Comparison of ENCODE assay signal across 1 cellular context in genomic region chr19:4870025-4870700, GRCh38.
A peak's percentile ranks its signal among the peaks of the same experiment; 100 is the strongest.
TF ChIP-seq lines count a peak whose summit lies in the region.

No MANE protein-coding gene starts in this region.

TF ChIP-seq in HepG2, 621 proteins besides CTCF, POLR2A, EP300 and RAD21 (continues in another document):
- TF ChIP-seq ZNF513 (CRISPR knock-in tag; conservative IDR thresholded peaks at IDR 0.05) = no peak
- peak; percentile 91 for TF ChIP-seq ZNF292 (CRISPR knock-in tag; IDR thresholded peaks at IDR 0.05; ENCODE audit: borderline replicate concordance, low read depth)
- no peak; the same call in 1 of the 2 replicates for TF ChIP-seq KDM5A (IDR thresholded peaks at IDR 0.05; ENCODE audit: borderline replicate concordance, low read length)
- TF ChIP-seq KLF6 (CRISPR knock-in tag; IDR thresholded peaks at IDR 0.05) = peak; percentile 59; the same call in 1 of the 2 replicates
- TF ChIP-seq HOMEZ (CRISPR knock-in tag; IDR thresholded peaks at IDR 0.05; ENCODE audit: low read depth) = peak; percentile 62; the same call in 1 of the 2 replicates
- no peak for TF ChIP-seq TOE1 (CRISPR knock-in tag; IDR thresholded peaks at IDR 0.05)
- TF ChIP-seq ZBTB7B (CRISPR knock-in tag; IDR thresholded peaks at IDR 0.05) = peak; percentile 54; the same call in 1 of the 2 replicates
- no peak for TF ChIP-seq SOX13 (IDR thresholded peaks at IDR 0.05)
- TF ChIP-seq SOX13 (CRISPR knock-in tag; conservative IDR thresholded peaks at IDR 0.05 in 1 of 2, IDR thresholded peaks at IDR 0.05 in 1 of 2) = peak in 1 of 2 experiments; percentile 73; a peak in 2 of 4 replicates
- 0 out of 2 replicates have a peak, but pooled peaks have one; percentile 31 for TF ChIP-seq ZNF792 (CRISPR knock-in tag; IDR thresholded peaks at IDR 0.05)
- TF ChIP-seq NFYB (CRISPR knock-in tag; IDR thresholded peaks at IDR 0.05) = no peak
- no peak for TF ChIP-seq NFIB (CRISPR knock-in tag; IDR thresholded peaks at IDR 0.05; ENCODE audit: borderline replicate concordance)
- TF ChIP-seq ZNF12 (CRISPR knock-in tag; IDR thresholded peaks at IDR 0.05) = no peak
- no peak for TF ChIP-seq ZNF83 (CRISPR knock-in tag; IDR thresholded peaks at IDR 0.05; ENCODE audit: borderline replicate concordance)
- no peak for TF ChIP-seq ZNF234 (CRISPR knock-in tag; conservative IDR thresholded peaks at IDR 0.05)
- TF ChIP-seq THAP7 (CRISPR knock-in tag; IDR thresholded peaks at IDR 0.05) = peak; percentile 68; the same call in 1 of the 2 replicates
- peak; percentile 74 for TF ChIP-seq ZBTB25 (CRISPR knock-in tag; IDR thresholded peaks at IDR 0.05)
- peak; percentile 87 for TF ChIP-seq ESRRA (CRISPR knock-in tag; IDR thresholded peaks at IDR 0.05; ENCODE audit: low read depth)
- TF ChIP-seq YEATS4 (CRISPR knock-in tag; IDR thresholded peaks at IDR 0.05; ENCODE audit: borderline replicate concordance) = peak; percentile 30; the same call in 1 of the 2 replicates
- peak; percentile 65; the same call in 1 of the 2 replicates for TF ChIP-seq ZNF609 (CRISPR knock-in tag; IDR thresholded peaks at IDR 0.05; ENCODE audit: borderline replicate concordance)
- no peak for TF ChIP-seq TIGD3 (CRISPR knock-in tag; IDR thresholded peaks at IDR 0.05; ENCODE audit: borderline replicate concordance)
- TF ChIP-seq FOXK1 (CRISPR knock-in tag; IDR thresholded peaks at IDR 0.05; ENCODE audit: borderline replicate concordance, low read depth) = no peak
- TF ChIP-seq SYNCRIP (IDR thresholded peaks at IDR 0.05; ENCODE audit: insufficient read depth, low read depth, low read length) = no peak
- no peak for TF ChIP-seq SNAPC4 (CRISPR knock-in tag; IDR thresholded peaks at IDR 0.05)
- TF ChIP-seq MED1 (CRISPR knock-in tag; IDR thresholded peaks at IDR 0.05) = peak; percentile 89
- no peak for TF ChIP-seq PRMT3 (CRISPR knock-in tag; IDR thresholded peaks at IDR 0.05; ENCODE audit: borderline replicate concordance, low read depth)
- no peak for TF ChIP-seq FOXJ3 (CRISPR knock-in tag; IDR thresholded peaks at IDR 0.05; ENCODE audit: borderline replicate concordance)
- no peak for TF ChIP-seq ZNF446 (CRISPR knock-in tag; IDR thresholded peaks at IDR 0.05)
- no peak for TF ChIP-seq SNRNP70 (IDR thresholded peaks at IDR 0.05; ENCODE audit: low read depth, low read length)
- TF ChIP-seq ZNF143 (CRISPR knock-in tag; IDR thresholded peaks at IDR 0.05) = 0 out of 2 replicates have a peak, but pooled peaks have one; percentile 29
- no peak for TF ChIP-seq ZNF30 (CRISPR knock-in tag; IDR thresholded peaks at IDR 0.05)
- TF ChIP-seq PHF5A (CRISPR knock-in tag; IDR thresholded peaks at IDR 0.05; ENCODE audit: low read depth, unreplicated experiment) = peak; percentile 85
- no peak for TF ChIP-seq TFE3 (CRISPR knock-in tag; IDR thresholded peaks at IDR 0.05)
- peak; percentile 99 for TF ChIP-seq ETV5 (CRISPR knock-in tag; IDR thresholded peaks at IDR 0.05; ENCODE audit: borderline replicate concordance)
- no peak for TF ChIP-seq POLR2AphosphoS5 (IDR thresholded peaks at IDR 0.05; ENCODE audit: low read depth, low read length)
- no peak for TF ChIP-seq CENPT (CRISPR knock-in tag; IDR thresholded peaks at IDR 0.05; ENCODE audit: low read depth)
- TF ChIP-seq DNMT1 (CRISPR knock-in tag; IDR thresholded peaks at IDR 0.05) = no peak
- TF ChIP-seq SIX1 (CRISPR knock-in tag; IDR thresholded peaks at IDR 0.05; ENCODE audit: borderline replicate concordance) = peak; percentile 52; the same call in 1 of the 2 replicates
- no peak for TF ChIP-seq SRF (IDR thresholded peaks at IDR 0.05; ENCODE audit: low read depth, low read length)
- no peak for TF ChIP-seq HNRNPH1 (optimal IDR thresholded peaks at IDR 0.05; ENCODE audit: low read depth, low read length)
- no peak; the same call in 1 of the 2 replicates for TF ChIP-seq BCL3 (CRISPR knock-in tag; IDR thresholded peaks at IDR 0.05)
- TF ChIP-seq MYC (CRISPR knock-in tag; IDR thresholded peaks at IDR 0.05; ENCODE audit: borderline replicate concordance) = peak; percentile 9; the same call in 1 of the 2 replicates
